10 cellular contexts compared by ENCODE assay signal in genomic region chr19:1325568-1326294, GRCh38. TPM values are rescaled to one million over a fixed set of nuclear protein-coding genes. Genes with fewer than 3 reads are reported as not detected.
DNase-seq lines count a peak whose midpoint lies in the region; ATAC-seq and TF ChIP-seq lines count a peak whose summit lies in the region.
"Had no signal": no experiment of that assay in that cellular context is flagged by ENCODE, and none has a peak within 500 bp of the region (broad histone marks: within the 10 kb centered on the region; RNA-seq: fewer than 3 reads in every experiment).

No MANE protein-coding gene starts in this region.

- no peaks in the 10 kb centered on the region for H3K27me3 ChIP-seq in cardiac muscle cell
- no peaks in the 10 kb centered on the region for H3K27me3 ChIP-seq in brain microvascular endothelial cell (replicated peaks)
- H3K27me3 ChIP-seq in thoracic aorta (replicated peaks; ENCODE audit: insufficient read depth): peaks cover 6% of the 10 kb centered on the region
- H3K27me3 ChIP-seq in effector memory CD4-positive, alpha-beta T cell (replicated peaks; ENCODE audit: control insufficient read depth, insufficient read depth, low read length, poor library complexity, severe bottlenecking): peaks cover 21% of the 10 kb centered on the region

- H3K27ac ChIP-seq in cardiac muscle cell (no peak overlapping the region), brain microvascular endothelial cell (no peak overlapping the region), thoracic aorta (no peak overlapping the region)
- H3K27ac ChIP-seq in effector memory CD4-positive, alpha-beta T cell (ENCODE audit: insufficient read depth, low read length, poor library complexity, severe bottlenecking): no peak overlapping the region
- H3K27ac ChIP-seq: body of pancreas had no signal

- no peaks in the 10 kb centered on the region for H3K9me3 ChIP-seq in cardiac muscle cell (ENCODE audit: low read depth)
- no peaks in the 10 kb centered on the region for H3K9me3 ChIP-seq in thoracic aorta
- H3K9me3 ChIP-seq in effector memory CD4-positive, alpha-beta T cell (ENCODE audit: control insufficient read depth, low read length): no peaks in the 10 kb centered on the region
- H3K9me3 ChIP-seq: body of pancreas had no signal

- H3K4me1 ChIP-seq in cardiac muscle cell (ENCODE audit: low read depth): no peaks in the 10 kb centered on the region
- H3K4me1 ChIP-seq in thoracic aorta (ENCODE audit: control insufficient read depth in 1 of 2, low read depth in 2 of 2): peaks cover 2 to 6% of the 10 kb centered on the region in 2 donors
- peaks cover 11% of the 10 kb centered on the region for H3K4me1 ChIP-seq in effector memory CD4-positive, alpha-beta T cell (ENCODE audit: control insufficient read depth, insufficient read depth, low read length, poor library complexity, severe bottlenecking)

- H3K36me3 ChIP-seq in cardiac muscle cell: no peaks in the 10 kb centered on the region
- H3K36me3 ChIP-seq in brain microvascular endothelial cell (replicated peaks): no peaks in the 10 kb centered on the region
- no peaks in the 10 kb centered on the region for H3K36me3 ChIP-seq in thoracic aorta
- no peaks in the 10 kb centered on the region for H3K36me3 ChIP-seq in effector memory CD4-positive, alpha-beta T cell (ENCODE audit: control insufficient read depth, insufficient read depth, low read length)

- intact Hi-C loops in left cardiac atrium (cut with DNase I): no loop called here

- DNase-seq in cardiac muscle cell (ENCODE audit: low read depth in 1 of 2, low spot score in 1 of 2) (no peak), left cardiac atrium (no peak), brain microvascular endothelial cell (no peak), left lobe of liver (ENCODE audit: low spot score) (no peak), thoracic aorta (ENCODE audit: low spot score) (no peak)
- no peak for DNase-seq in effector memory CD4-positive, alpha-beta T cell

- no peak for TF ChIP-seq CTCF in cardiac muscle cell (IDR thresholded peaks at IDR 0.05; ENCODE audit: low read depth, low read length)
- TF ChIP-seq CTCF in brain microvascular endothelial cell (IDR thresholded peaks at IDR 0.05; ENCODE audit: low read depth, low read length, missing control alignments): no peak
- TF ChIP-seq CTCF in thoracic aorta (IDR thresholded peaks at IDR 0.05): no peak

- H3K4me3 ChIP-seq in cardiac muscle cell: peak overlapping the region; percentile 19
- peak overlapping the region; percentile 40 for H3K4me3 ChIP-seq in brain microvascular endothelial cell (ENCODE audit: low read depth, low read length)
- peak overlapping the region; percentile 63 for H3K4me3 ChIP-seq in thoracic aorta
- no peak overlapping the region for H3K4me3 ChIP-seq in effector memory CD4-positive, alpha-beta T cell (ENCODE audit: insufficient read depth, low read depth, low read length, poor library complexity, severe bottlenecking)
- H3K4me3 ChIP-seq: body of pancreas had no signal

- in situ Hi-C loops in brain microvascular endothelial cell (cut with HindIII; ENCODE audit: low pct_ligation_motif_present, low sequenced_read_pairs): no loop called here

- ATAC-seq in left cardiac atrium (no peak), left lobe of liver (peak; percentile 33), thoracic aorta (ENCODE audit: insufficient number of reproducible peaks, low FRiP score, low read depth) (no peak), GM18517 (IDR thresholded peaks at IDR 0.05; ENCODE audit: unreplicated experiment) (no peak), HG03571 (IDR thresholded peaks at IDR 0.05; ENCODE audit: unreplicated experiment) (no peak)

RNA-seq across cellular contexts. Expression of gene EFNA2, which starts 40.1 kb away (rescaled TPM):
- total RNA-seq in cardiac muscle cell: 13.0 and 16.9 TPM in 2 replicates
- 0.34 and 0.44 TPM in 2 replicates for polyA plus RNA-seq in cardiac muscle cell
- not detected for total RNA-seq in left cardiac atrium
- 8.6 TPM for total RNA-seq in left lobe of liver
- not detected for total RNA-seq in thoracic aorta
- total RNA-seq: body of pancreas; T-helper 1 cell treated with Interleukin-12 subunit alpha and Interleukin-12 subunit beta and Interleukin-4 antibody, amounts not matched to agents 30 ng/mL and 1 ng/mL, for 36 hours had no signal

RNA-seq across cellular contexts. Expression of gene FAM174C, which starts 50.4 kb away (rescaled TPM):
- 31.2 and 44.9 TPM in 2 replicates for total RNA-seq in cardiac muscle cell
- 34.0 and 34.4 TPM in 2 replicates for polyA plus RNA-seq in cardiac muscle cell
- 10 to 100 TPM; 19.2 to 21.4 TPM for total RNA-seq in left cardiac atrium
- total RNA-seq in left lobe of liver: 48.0 TPM
- total RNA-seq in thoracic aorta: 10 to 100 TPM; 18.8 to 40.8 TPM

RNA-seq across cellular contexts. Expression of gene CIRBP, which starts 56.6 kb away (rescaled TPM):
- total RNA-seq in cardiac muscle cell (1,112 and 2,236 TPM in 2 replicates), left cardiac atrium (100 to 1,000 TPM; 229 to 379 TPM), left lobe of liver (125 TPM), thoracic aorta (100 to 1,000 TPM; 492 to 644 TPM)
- 716 and 851 TPM in 2 replicates for polyA plus RNA-seq in cardiac muscle cell

RNA-seq across cellular contexts. Expression of gene NDUFS7, which starts 58.0 kb away (rescaled TPM):
- total RNA-seq in cardiac muscle cell: 264 and 266 TPM in 2 replicates
- polyA plus RNA-seq in cardiac muscle cell: 455 and 472 TPM in 2 replicates
- total RNA-seq in left cardiac atrium: 100 to 1,000 TPM; 240 to 267 TPM
- 105 TPM for total RNA-seq in left lobe of liver
- total RNA-seq in thoracic aorta: 100 to 1,000 TPM in 1 of 2 donors, 10 to 100 TPM in 1; 83.3 to 110 TPM
